Comparison of ENCODE assay signal across 8 cellular contexts in the genomic region with DNA sequence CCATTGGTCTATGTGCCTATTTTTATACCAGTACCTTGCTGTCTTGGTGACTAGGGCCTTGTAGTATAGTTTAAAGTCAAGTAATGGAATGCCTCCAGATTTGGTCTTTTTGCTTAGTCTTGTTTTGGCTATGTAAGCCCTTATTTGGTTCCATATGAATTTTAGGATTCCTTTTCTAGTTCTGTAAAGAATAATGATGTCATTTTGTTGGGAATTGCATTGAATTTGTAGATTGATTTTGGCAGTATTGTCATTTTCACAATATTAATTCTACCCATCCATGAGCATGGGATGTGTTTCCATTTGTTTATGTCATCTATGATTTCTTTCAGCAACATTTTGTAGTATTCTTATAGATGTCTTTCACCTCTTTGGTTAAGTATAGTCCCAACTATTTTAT.
"Had no signal": no experiment of that assay in that cellular context is flagged by ENCODE, and none has a peak within 500 bp of the region (broad histone marks: within the 10 kb centered on the region; RNA-seq: fewer than 3 reads in every experiment).

No MANE protein-coding gene starts in this region.

- DNase-seq: GDM1, GF-D8 had no signal

- H3K4me3 ChIP-seq: GM12878 had no signal

- FAIRE-seq: G401.6, GM12878, GM12891, GM12892, GM18507, GM19239 had no signal

- ATAC-seq: GM12878 had no signal
